23 cellular contexts compared by ENCODE assay signal in the genomic region with DNA sequence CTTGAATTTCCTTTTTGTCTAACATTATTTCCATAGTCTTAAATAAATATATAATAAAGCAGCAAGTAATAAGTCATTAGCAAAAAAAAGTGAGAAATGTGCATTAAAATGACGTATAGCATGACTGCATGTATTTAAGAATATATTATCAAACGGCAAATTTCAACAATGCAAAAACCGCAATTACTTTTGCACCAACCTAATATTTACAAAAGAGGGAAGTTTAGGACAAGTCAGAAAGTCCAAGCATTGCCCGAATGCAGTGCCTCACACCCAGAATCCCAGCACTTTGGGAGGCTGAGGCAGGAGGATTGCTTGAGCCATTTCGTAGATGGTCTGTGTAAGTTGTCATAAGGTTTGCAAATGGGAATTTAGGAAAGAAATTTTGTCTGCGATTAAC. TPM values are rescaled to one million over a fixed set of nuclear protein-coding genes. Genes with fewer than 3 reads are reported as not detected.
DNase-seq lines count a peak whose midpoint lies in the region; ATAC-seq, FAIRE-seq and TF ChIP-seq lines count a peak whose summit lies in the region.
"Had no signal": no experiment of that assay in that cellular context is flagged by ENCODE, and none has a peak within 500 bp of the region (broad histone marks: within the 10 kb centered on the region; RNA-seq: fewer than 3 reads in every experiment).

No MANE protein-coding gene starts in this region.

- POLR2A ChIA-PET in HepG2 (lab: Yijun Ruan, JAX): no interaction called here
- POLR2A ChIA-PET in K562 (lab: Yijun Ruan, JAX): no interaction called here

- H3K27me3 ChIP-seq in HepG2 (ENCODE audit: control insufficient read depth in 1 of 2, insufficient read depth in 2 of 2, low read length in 2 of 2) (no peaks in the 10 kb centered on the region), right lobe of liver (no peaks in the 10 kb centered on the region), K562 (ENCODE audit: control insufficient read depth in 2 of 2, insufficient read depth in 2 of 2, low read length in 2 of 2) (no peaks in the 10 kb centered on the region)
- H3K27me3 ChIP-seq: BE2C, BLaER1 had no signal

- H3K4me1 ChIP-seq in HepG2 (ENCODE audit: insufficient read depth, low read length) (peaks cover 25% of the 10 kb centered on the region), right lobe of liver (no peaks in the 10 kb centered on the region), K562 (replicated peaks in 1 of 2; ENCODE audit: control insufficient read depth in 2 of 2, insufficient read depth in 2 of 2, low read length in 2 of 2) (peaks cover 0 to 5% of the 10 kb centered on the region in 2 experiments; a peak in 4 of 5 replicates)
- H3K4me1 ChIP-seq: A549, BE2C, BLaER1 had no signal

- no peak overlapping the region for H3K4me2 ChIP-seq in HepG2 (ENCODE audit: low read depth, low read length)
- no peak overlapping the region for H3K4me2 ChIP-seq in K562 (ENCODE audit: insufficient read depth, low read length)
- H3K4me2 ChIP-seq: A549, BLaER1 had no signal

- H3K9ac ChIP-seq in HepG2 (ENCODE audit: insufficient read depth, low read depth, low read length) (no peak overlapping the region), K562 (ENCODE audit: insufficient read depth in 1 of 2, low read depth in 2 of 2, low read length in 2 of 2) (no peak overlapping the region)
- H3K9ac ChIP-seq: BLaER1 had no signal

- H3K9me1 ChIP-seq in K562 (ENCODE audit: control insufficient read depth, insufficient read depth, low read length): no peaks in the 10 kb centered on the region

- no peak for TF ChIP-seq CTCF in HepG2 (CRISPR knock-in tag; IDR thresholded peaks at IDR 0.05)
- TF ChIP-seq CTCF in right lobe of liver (IDR thresholded peaks at IDR 0.05): no peak
- no peak for TF ChIP-seq CTCF in K562 (IDR thresholded peaks at IDR 0.05 in 2 of 3, conservative IDR thresholded peaks at IDR 0.05 in 1 of 3; ENCODE audit: insufficient read depth in 2 of 3, low read depth in 1 of 3, low read length in 3 of 3)

- intact Hi-C loops in HepG2 (cut with micrococcal nuclease; ENCODE audit: unreplicated experiment): no loop called here
- intact Hi-C loops in right lobe of liver (cut with DNase I): no loop called here
- intact Hi-C loops in K562 (cut with micrococcal nuclease): no loop called here

- H3K36me3 ChIP-seq in HepG2 (replicated peaks in 1 of 2; ENCODE audit: control insufficient read depth in 1 of 2, insufficient read depth in 2 of 2, low read length in 2 of 2) (no peaks in the 10 kb centered on the region), right lobe of liver (no peaks in the 10 kb centered on the region), K562 (ENCODE audit: control insufficient read depth, insufficient read depth, low read length) (no peaks in the 10 kb centered on the region)
- H3K36me3 ChIP-seq: BE2C, BLaER1 had no signal

- no peak for TF ChIP-seq RAD21 in HepG2 (CRISPR knock-in tag; IDR thresholded peaks at IDR 0.05)
- no peak for TF ChIP-seq RAD21 in K562 (CRISPR knock-in tag; conservative IDR thresholded peaks at IDR 0.05 in 1 of 2, IDR thresholded peaks at IDR 0.05 in 1 of 2)

- CTCF ChIA-PET in HepG2 (lab: Yijun Ruan, JAX; ENCODE audit: low intra/inter-chr PET ratio, low total read pairs) (no interaction called here), K562 (lab: Yijun Ruan, JAX; ENCODE audit: low intra/inter-chr PET ratio) (no interaction called here)

- H3K27ac ChIP-seq in HepG2 (ENCODE audit: extremely low read length, insufficient read depth, low read length) (no peak overlapping the region), right lobe of liver (no peak overlapping the region), K562 (ENCODE audit: extremely low read depth, low read depth, low read length) (no peak overlapping the region)
- H3K27ac ChIP-seq: 22Rv1, A549, BLaER1 had no signal

- TF ChIP-seq POLR2A in HepG2 (IDR thresholded peaks at IDR 0.05; ENCODE audit: insufficient read depth in 1 of 2, low read depth in 2 of 2, low read length in 2 of 2) (no peak), right lobe of liver (IDR thresholded peaks at IDR 0.05) (no peak), K562 (conservative IDR thresholded peaks at IDR 0.05) (no peak)

- DNase-seq in HepG2 (ENCODE audit: low spot score) (no peak), right lobe of liver (no peak), K562 (ENCODE audit: extremely low read depth in 1 of 4, low spot score in 3 of 4) (no peak), AML-193 (lab: John Stamatoyannopoulos, UW) (no peak)
- DNase-seq: BE2C; C1 segment of cervical spinal cord; CD4-positive, alpha-beta memory T cell; CD4-positive, CD25-positive, alpha-beta regulatory T cell; CD8-positive, alpha-beta memory T cell; COR-L47; DMS 273 treated with DMSO at 0.1 percent for 48 hours; DMS153; DMS53; DMS79; DND-41; EL; GDM1 had no signal

- FAIRE-seq in HepG2 (lab: Jason Lieb, UNC): no peak
- FAIRE-seq in K562 (lab: Jason Lieb, UNC): no peak
- FAIRE-seq: A549, GM12891, GM19239 had no signal

- no peak for ATAC-seq in HepG2
- no peak for ATAC-seq in right lobe of liver
- no peak for ATAC-seq in K562
- no peak for ATAC-seq in HG02885 (IDR thresholded peaks at IDR 0.05; ENCODE audit: poor library complexity, unreplicated experiment)
- ATAC-seq: A549 had no signal

- no peaks in the 10 kb centered on the region for H3K9me3 ChIP-seq in HepG2 (ENCODE audit: low read length)
- no peaks in the 10 kb centered on the region for H3K9me3 ChIP-seq in right lobe of liver
- H3K9me3 ChIP-seq in K562 (replicated peaks; ENCODE audit: control insufficient read depth, insufficient read depth, low read depth, low read length): no peaks in the 10 kb centered on the region
- H3K9me3 ChIP-seq: A549, BE2C had no signal

- H4K20me1 ChIP-seq in HepG2 (ENCODE audit: insufficient read depth, low read length): no peaks in the 10 kb centered on the region
- H4K20me1 ChIP-seq in K562 (replicated peaks; ENCODE audit: control insufficient read depth, insufficient read depth, low read length): no peaks in the 10 kb centered on the region
- H4K20me1 ChIP-seq: BLaER1 had no signal

- TF ChIP-seq EP300 in HepG2 (IDR thresholded peaks at IDR 0.05; ENCODE audit: low read depth in 2 of 2, low read length in 2 of 2): no peak
- no peak for TF ChIP-seq EP300 in HepG2 (CRISPR knock-in tag; IDR thresholded peaks at IDR 0.05; ENCODE audit: borderline replicate concordance)
- no peak for TF ChIP-seq EP300 in K562 (IDR thresholded peaks at IDR 0.05; ENCODE audit: low read length)

- in situ Hi-C loops in HepG2 (cut with HindIII; ENCODE audit: extremely low pct_ligation_motif_present, low pct_unique_long_range_greater_than_20kb) (no loop called here), K562 (cut with MboI) (no loop called here)

- WGBS in HepG2 (ENCODE audit: low lambda C conversion rate): 51% methylated on average over 6 of the region's 6 CpGs
- 90% methylated on average over 6 of the region's 6 CpGs for WGBS in right lobe of liver (ENCODE audit: insufficient coverage, low coverage, low lambda C conversion rate, missing lambda C conversion rate)
- WGBS in K562 (ENCODE audit: insufficient coverage, low coverage, missing lambda C conversion rate): 63% methylated on average over 6 of the region's 6 CpGs

- H3K79me2 ChIP-seq in HepG2 (ENCODE audit: insufficient read depth, low read length): no peaks in the 10 kb centered on the region
- H3K79me2 ChIP-seq in K562 (ENCODE audit: control insufficient read depth, insufficient read depth, low read length): no peaks in the 10 kb centered on the region

- H2AFZ ChIP-seq in HepG2 (ENCODE audit: low read length) (no peak overlapping the region), K562 (ENCODE audit: low read depth, low read length) (no peak overlapping the region)

- no peak overlapping the region for H3K4me3 ChIP-seq in HepG2 (replicated peaks in 1 of 3; ENCODE audit: insufficient read depth in 1 of 3, low read depth in 2 of 3, low read length in 3 of 3)
- no peak overlapping the region for H3K4me3 ChIP-seq in right lobe of liver
- no peak overlapping the region for H3K4me3 ChIP-seq in K562
- H3K4me3 ChIP-seq: A549, BLaER1 had no signal

- BruUV-seq in HepG2 (replicated peaks; lab: Mats Ljungman, UMichigan) (no TSS peak), K562 (replicated peaks; lab: Mats Ljungman, UMichigan) (no TSS peak)

RNA-seq across cellular contexts. Expression of a gene that starts 10.2 kb away (rescaled TPM):
- total RNA-seq in HepG2 (2016; rRNA removed; fragmentation: Illumina TruSeq; extraction: Trizol) (18.5 and 19.0 TPM in 2 replicates), right lobe of liver (10 to 100 TPM; 24.2 to 41.9 (median 29.9) TPM), K562 (2014; rRNA removed) (9.4 and 10.9 TPM in 2 replicates), K562 (2014; rRNA removed; fragmentation: Illumina TruSeq; extraction: Trizol) (9.4 and 10.4 TPM in 2 replicates), K562 (2015; rRNA removed; fragmentation: Illumina TruSeq; extraction: Trizol) (13.2 and 14.1 TPM in 2 replicates), K562 (2021) (19.3 and 20.1 TPM in 2 replicates)
- total RNA-seq in HepG2 (2016; cell fraction: cytosol; rRNA removed; fragmentation: Illumina TruSeq; extraction: Trizol; ENCODE audit: low read depth): 5.5 and 6.3 TPM in 2 replicates
- total RNA-seq in HepG2 (2016; cell fraction: insoluble cytoplasmic fraction; rRNA removed; fragmentation: Illumina TruSeq; extraction: Trizol): 18.9 and 19.7 TPM in 2 replicates
- 12.5 and 13.8 TPM in 2 replicates for total RNA-seq in HepG2 (2016; cell fraction: membrane; rRNA removed; fragmentation: Illumina TruSeq; extraction: Trizol)
- 20.9 and 21.0 TPM in 2 replicates for total RNA-seq in HepG2 (2016; cell fraction: nucleus; rRNA removed; fragmentation: Illumina TruSeq; extraction: Trizol)
- polyA plus RNA-seq in HepG2 (2011; rRNA removed) (23.2 and 27.0 TPM in 2 replicates), K562 (2011; rRNA removed) (15.4 and 19.7 TPM in 2 replicates), K562 (2014; fragmentation: Illumina TruSeq; extraction: Trizol) (13.0 and 17.0 TPM in 2 replicates), K562 (2014; fragmentation: Nextera tagmentation; extraction: Ambion mirVana) (1 to 10 TPM in 1 of 2 experiments, under 1 TPM in 1; 0.59 to 1.7 TPM), K562 (2014; rRNA removed) (20.6 and 20.8 TPM in 2 replicates)
- 24.7 and 25.6 TPM in 2 replicates for polyA plus RNA-seq in HepG2 (2011; cell fraction: cytosol; rRNA removed)
- polyA plus RNA-seq in HepG2 (2011; cell fraction: nucleus; rRNA removed): 81.1 and 85.3 TPM in 2 replicates
- polyA plus RNA-seq in HepG2 (2012): 18.2 and 22.0 TPM in 2 replicates
- polyA plus RNA-seq in HepG2 (2016; cell fraction: cytosol; fragmentation: Illumina TruSeq; extraction: Trizol; ENCODE audit: low read depth): 5.1 and 5.8 TPM in 2 replicates
- polyA plus RNA-seq in HepG2 (2016; cell fraction: insoluble cytoplasmic fraction; fragmentation: Illumina TruSeq; extraction: Trizol; ENCODE audit: low read depth): 18.8 and 20.5 TPM in 2 replicates
- polyA plus RNA-seq in HepG2 (2016; cell fraction: membrane; fragmentation: Illumina TruSeq; extraction: Trizol; ENCODE audit: low read depth): 10.7 and 10.9 TPM in 2 replicates
- polyA plus RNA-seq in HepG2 (2016; cell fraction: nucleus; fragmentation: Illumina TruSeq; extraction: Trizol; ENCODE audit: insufficient read depth, low read depth): 43.2 and 44.7 TPM in 2 replicates
- 19.3 and 20.3 TPM in 2 replicates for polyA minus RNA-seq in HepG2 (2011; rRNA and poly(A)+ RNA removed; ENCODE audit: low replicate concordance)
- 4.0 and 5.5 TPM in 2 replicates for polyA minus RNA-seq in HepG2 (2011; cell fraction: cytosol; rRNA and poly(A)+ RNA removed)
- polyA minus RNA-seq in HepG2 (2011; cell fraction: nucleus; rRNA and poly(A)+ RNA removed): 19.4 and 22.9 TPM in 2 replicates
- total RNA-seq in K562 (2011; cell fraction: chromatin; rRNA removed; ENCODE audit: low replicate concordance): 32.5 and 45.0 TPM in 2 replicates
- 25.1 and 28.0 TPM in 2 replicates for total RNA-seq in K562 (2011; cell fraction: nucleolus; rRNA removed)
- 19.5 and 24.8 TPM in 2 replicates for total RNA-seq in K562 (2011; cell fraction: nucleoplasm; rRNA removed)
- polyA plus RNA-seq in K562 (2011; cell fraction: cytosol; rRNA removed): 19.3 and 25.1 TPM in 2 replicates
- polyA plus RNA-seq in K562 (2011; cell fraction: nucleus; rRNA removed): 81.8 and 101 TPM in 2 replicates
- 17.8 and 18.6 TPM in 2 replicates for polyA plus RNA-seq in K562 (2012)
- polyA minus RNA-seq in K562 (2011; rRNA and poly(A)+ RNA removed): 10.0 and 11.0 TPM in 2 replicates
- polyA minus RNA-seq in K562 (2011; cell fraction: cytosol; rRNA and poly(A)+ RNA removed): 5.3 and 8.5 TPM in 2 replicates
- polyA minus RNA-seq in K562 (2011; cell fraction: nucleus; rRNA and poly(A)+ RNA removed): 10.6 and 16.3 TPM in 2 replicates

RNA-seq across cellular contexts. Expression of a gene that starts 43.6 kb away (rescaled TPM):
- total RNA-seq in HepG2 (2016; rRNA removed; fragmentation: Illumina TruSeq; extraction: Trizol) (15.2 and 15.6 TPM in 2 replicates), right lobe of liver (10 to 100 TPM; 12.5 to 47.2 (median 36.3) TPM), K562 (2014; rRNA removed) (9.2 and 12.4 TPM in 2 replicates), K562 (2014; rRNA removed; fragmentation: Illumina TruSeq; extraction: Trizol) (4.3 and 4.8 TPM in 2 replicates), K562 (2015; rRNA removed; fragmentation: Illumina TruSeq; extraction: Trizol) (6.7 and 7.7 TPM in 2 replicates), K562 (2021) (7.9 and 8.1 TPM in 2 replicates)
- 5.8 and 6.2 TPM in 2 replicates for total RNA-seq in HepG2 (2016; cell fraction: cytosol; rRNA removed; fragmentation: Illumina TruSeq; extraction: Trizol; ENCODE audit: low read depth)
- total RNA-seq in HepG2 (2016; cell fraction: insoluble cytoplasmic fraction; rRNA removed; fragmentation: Illumina TruSeq; extraction: Trizol): 13.5 and 15.3 TPM in 2 replicates
- total RNA-seq in HepG2 (2016; cell fraction: membrane; rRNA removed; fragmentation: Illumina TruSeq; extraction: Trizol): 12.0 and 13.1 TPM in 2 replicates
- 6.5 and 7.9 TPM in 2 replicates for total RNA-seq in HepG2 (2016; cell fraction: nucleus; rRNA removed; fragmentation: Illumina TruSeq; extraction: Trizol)
- polyA plus RNA-seq in HepG2 (2011; rRNA removed) (27.3 and 30.5 TPM in 2 replicates), K562 (2011; rRNA removed) (4.6 and 11.8 TPM in 2 replicates), K562 (2014; fragmentation: Illumina TruSeq; extraction: Trizol) (5.4 and 7.5 TPM in 2 replicates), K562 (2014; fragmentation: Nextera tagmentation; extraction: Ambion mirVana) (under 1 TPM; 0.62 to 0.82 TPM), K562 (2014; rRNA removed) (7.1 and 9.1 TPM in 2 replicates)
- 28.4 and 39.0 TPM in 2 replicates for polyA plus RNA-seq in HepG2 (2011; cell fraction: cytosol; rRNA removed)
- polyA plus RNA-seq in HepG2 (2011; cell fraction: nucleus; rRNA removed): 12.0 and 13.8 TPM in 2 replicates
- polyA plus RNA-seq in HepG2 (2012): 14.6 and 20.9 TPM in 2 replicates
- 4.5 and 5.9 TPM in 2 replicates for polyA plus RNA-seq in HepG2 (2016; cell fraction: cytosol; fragmentation: Illumina TruSeq; extraction: Trizol; ENCODE audit: low read depth)
- 13.3 and 15.2 TPM in 2 replicates for polyA plus RNA-seq in HepG2 (2016; cell fraction: insoluble cytoplasmic fraction; fragmentation: Illumina TruSeq; extraction: Trizol; ENCODE audit: low read depth)
- 7.5 and 8.5 TPM in 2 replicates for polyA plus RNA-seq in HepG2 (2016; cell fraction: membrane; fragmentation: Illumina TruSeq; extraction: Trizol; ENCODE audit: low read depth)
- 9.6 and 9.8 TPM in 2 replicates for polyA plus RNA-seq in HepG2 (2016; cell fraction: nucleus; fragmentation: Illumina TruSeq; extraction: Trizol; ENCODE audit: insufficient read depth, low read depth)
- polyA minus RNA-seq in HepG2 (2011; rRNA and poly(A)+ RNA removed; ENCODE audit: low replicate concordance): 7.5 and 23.0 TPM in 2 replicates
- polyA minus RNA-seq in HepG2 (2011; cell fraction: cytosol; rRNA and poly(A)+ RNA removed): 12.6 and 15.1 TPM in 2 replicates
- 8.2 TPM in 2 replicates for polyA minus RNA-seq in HepG2 (2011; cell fraction: nucleus; rRNA and poly(A)+ RNA removed)
- 1.3 and 3.9 TPM in 2 replicates for total RNA-seq in K562 (2011; cell fraction: chromatin; rRNA removed; ENCODE audit: low replicate concordance)
- 2.5 TPM in 2 replicates for total RNA-seq in K562 (2011; cell fraction: nucleolus; rRNA removed)
- 1.5 and 2.9 TPM in 2 replicates for total RNA-seq in K562 (2011; cell fraction: nucleoplasm; rRNA removed)
- 8.9 and 13.3 TPM in 2 replicates for polyA plus RNA-seq in K562 (2011; cell fraction: cytosol; rRNA removed)
- polyA plus RNA-seq in K562 (2011; cell fraction: nucleus; rRNA removed): 3.6 and 6.9 TPM in 2 replicates
- 10.1 and 10.6 TPM in 2 replicates for polyA plus RNA-seq in K562 (2012)
- polyA minus RNA-seq in K562 (2011; rRNA and poly(A)+ RNA removed): 2.9 and 6.8 TPM in 2 replicates
- 2.9 and 9.6 TPM in 2 replicates for polyA minus RNA-seq in K562 (2011; cell fraction: cytosol; rRNA and poly(A)+ RNA removed)
- 1.9 and 4.2 TPM in 2 replicates for polyA minus RNA-seq in K562 (2011; cell fraction: nucleus; rRNA and poly(A)+ RNA removed)
- total RNA-seq: CD4-positive, CD25-positive, alpha-beta regulatory T cell had no signal
